ENCODE assay signal across 8 cellular contexts in the genomic region with DNA sequence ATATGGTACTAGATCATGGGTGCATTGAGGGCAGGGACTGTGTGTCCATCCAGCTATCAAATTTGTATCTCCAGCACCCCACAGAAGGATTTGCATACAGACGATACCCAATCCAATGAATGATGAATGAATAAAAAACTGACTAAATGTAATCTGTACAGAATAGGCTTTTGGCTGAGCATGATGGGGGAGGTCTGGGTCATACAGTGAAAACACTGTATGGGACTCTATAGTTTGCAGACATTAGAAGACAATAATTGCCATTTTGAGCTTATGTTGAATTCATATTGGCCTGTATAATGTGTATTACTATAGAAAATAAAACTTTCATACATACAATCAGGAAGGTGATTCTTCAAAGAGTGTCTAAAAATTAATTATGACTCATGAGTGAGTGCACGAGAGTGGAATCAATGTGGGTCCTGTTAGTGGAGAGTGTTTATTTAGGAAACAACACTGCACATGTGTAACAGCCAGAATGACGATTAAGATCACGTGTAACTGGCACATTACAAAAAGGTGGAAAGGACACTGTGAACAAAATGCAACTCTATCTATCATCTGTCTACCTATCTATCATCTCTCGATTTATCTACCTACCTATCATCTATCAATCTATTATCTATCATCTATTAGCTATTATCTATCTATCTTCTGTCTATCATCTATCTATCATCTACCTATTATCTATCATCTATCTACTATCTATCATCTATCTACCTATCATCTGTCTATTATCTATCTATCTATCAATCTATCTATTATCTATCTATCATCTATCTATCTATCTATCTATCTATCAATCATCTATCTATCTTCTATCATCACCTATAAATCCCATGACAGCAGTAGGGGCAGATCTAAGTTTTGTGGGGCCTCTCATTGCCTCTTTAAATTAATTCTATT.
DNase-seq lines count a peak whose midpoint lies in the region; ATAC-seq and TF ChIP-seq lines count a peak whose summit lies in the region.

No MANE protein-coding gene starts in this region.

- DNase-seq in activated effector memory CD4-positive, alpha-beta T cell treated with anti-CD3 and anti-CD28 coated beads, Interleukin-2, amount 50 U/mL, for 16 hours: peak; percentile 13
- no peak for DNase-seq in activated effector memory CD4-positive, alpha-beta T cell treated with Interleukin-2 at 50 U/mL for 16 hours
- DNase-seq in SW480 (ENCODE audit: low spot score) (peak; percentile 49), fibroblast of mammary gland (ENCODE audit: low read depth) (peak; percentile 76), transverse colon (no peak), 8988T (no peak), OCI-M1 (lab: John Stamatoyannopoulos, UW) (no peak)

- H3K9me3 ChIP-seq in transverse colon: no peaks in the 10 kb centered on the region

- intact Hi-C loops in transverse colon (cut with DNase I; ENCODE audit: low total_unique reads): no loop called here

- no peaks in the 10 kb centered on the region for H3K36me3 ChIP-seq in transverse colon

- in situ Hi-C loops in transverse colon (cut with MboI; ENCODE audit: low pct_ligation_motif_present in 1 of 4, low pct_unique_long_range_greater_than_20kb in 1 of 4, low sequenced_read_pairs in 3 of 4): no loop called here

- TF ChIP-seq CTCF in fibroblast of mammary gland (conservative IDR thresholded peaks at IDR 0.05; ENCODE audit: control insufficient read depth, insufficient read depth, low read depth, low read length): no peak
- no peak for TF ChIP-seq CTCF in transverse colon (IDR thresholded peaks at IDR 0.05)

- no peak overlapping the region for H3K4me3 ChIP-seq in fibroblast of mammary gland (ENCODE audit: control insufficient read depth, low read depth, low read length)
- H3K4me3 ChIP-seq in transverse colon: no peak overlapping the region

- H3K27me3 ChIP-seq in transverse colon: no peaks in the 10 kb centered on the region

- TF ChIP-seq POLR2A in transverse colon (IDR thresholded peaks at IDR 0.05): no peak

- ATAC-seq in HG02571 (IDR thresholded peaks at IDR 0.05; ENCODE audit: unreplicated experiment): no peak

- H3K4me1 ChIP-seq in transverse colon: peaks cover 0 to 44% (median 23%) of the 10 kb centered on the region in 4 donors

- TF ChIP-seq EP300 in transverse colon (IDR thresholded peaks at IDR 0.05; ENCODE audit: low read depth): no peak

- peak overlapping the region; percentile 66 to 86 (median 79) for H3K27ac ChIP-seq in transverse colon

- 80 to 88% methylated on average over 5 of the region's 5 CpGs for WGBS in transverse colon (ENCODE audit: low coverage in 1 of 2), 2 donors

Comparison
In these comparisons a context has a peak if more than half of its experiments do, and no peak if none do; other contexts are left out.
1. DNase-seq: peak in activated effector memory CD4-positive, alpha-beta T cell treated with anti-CD3 and anti-CD28 coated beads, Interleukin-2, amount 50 U/mL, for 16 hours (single experiment), SW480 (single experiment) and fibroblast of mammary gland (single experiment); none in activated effector memory CD4-positive, alpha-beta T cell treated with Interleukin-2 at 50 U/mL for 16 hours (single experiment), transverse colon (single experiment), 8988T (single experiment) and OCI-M1 (single experiment).